Comparison of ENCODE assay signal across 19 cellular contexts in genomic region chr9:98401140-98402025, GRCh38.
A peak's percentile ranks its signal among the peaks of the same experiment; 100 is the strongest.
DNase-seq lines count a peak whose midpoint lies in the region; ATAC-seq, FAIRE-seq and TF ChIP-seq lines count a peak whose summit lies in the region.
"Had no signal": no experiment of that assay in that cellular context is flagged by ENCODE, and none has a peak within 500 bp of the region (broad histone marks: within the 10 kb centered on the region; RNA-seq: fewer than 3 reads in every experiment).

No MANE protein-coding gene starts in this region.

- no peaks in the 10 kb centered on the region; a peak in 1 of 5 replicates for H3K4me1 ChIP-seq in K562 (replicated peaks in 1 of 2; ENCODE audit: control insufficient read depth in 2 of 2, insufficient read depth in 2 of 2, low read length in 2 of 2)
- H3K4me1 ChIP-seq in left ventricle myocardium inferior, result no peaks in the 10 kb centered on the region
- H3K4me1 ChIP-seq: left lung, vagina had no signal

- H3K4me2 ChIP-seq in K562 (ENCODE audit: insufficient read depth, low read length), result no peak overlapping the region
- H3K4me2 ChIP-seq: KMS-11 had no signal

- H3K9ac ChIP-seq in K562 (ENCODE audit: insufficient read depth in 1 of 2, low read depth in 2 of 2, low read length in 2 of 2), result no peak overlapping the region
- H3K9ac ChIP-seq: KMS-11 had no signal

- no peak for FAIRE-seq in K562 (lab: Jason Lieb, UNC)
- FAIRE-seq: colon, G401.6 had no signal

- no peak for TF ChIP-seq EP300 in K562 (IDR thresholded peaks at IDR 0.05; ENCODE audit: low read length)

- no peak for TF ChIP-seq POLR2A in K562 (conservative IDR thresholded peaks at IDR 0.05)

- intact Hi-C loops in K562 (cut with micrococcal nuclease), result no loop called here
- intact Hi-C loops in left ventricle myocardium inferior (cut with micrococcal nuclease), result no loop called here

- H3K9me1 ChIP-seq in K562 (ENCODE audit: control insufficient read depth, insufficient read depth, low read length), result no peaks in the 10 kb centered on the region

- peak overlapping the region; percentile 26; the same call in 1 of the 2 replicates for H2AFZ ChIP-seq in K562 (ENCODE audit: low read depth, low read length)

- WGBS in K562 (ENCODE audit: insufficient coverage, low coverage, missing lambda C conversion rate), result 41% methylated on average over 11 of the region's 11 CpGs

- BruUV-seq in K562 (replicated peaks; lab: Mats Ljungman, UMichigan), result no TSS peak

- H3K9me3 ChIP-seq in K562 (replicated peaks; ENCODE audit: control insufficient read depth, insufficient read depth, low read depth, low read length) (no peaks in the 10 kb centered on the region), left ventricle myocardium inferior (replicated peaks) (no peaks in the 10 kb centered on the region)
- H3K9me3 ChIP-seq: left lung, vagina had no signal

- no peaks in the 10 kb centered on the region; the same call in 1 of the 2 replicates for H4K20me1 ChIP-seq in K562 (replicated peaks; ENCODE audit: control insufficient read depth, insufficient read depth, low read length)

- H3K4me3 ChIP-seq in K562, result no peak overlapping the region
- H3K4me3 ChIP-seq in left ventricle myocardium inferior, result no peak overlapping the region
- H3K4me3 ChIP-seq: left lung, vagina had no signal

- H3K36me3 ChIP-seq in K562 (ENCODE audit: control insufficient read depth, insufficient read depth, low read length) (no peaks in the 10 kb centered on the region), left ventricle myocardium inferior (no peaks in the 10 kb centered on the region)
- H3K36me3 ChIP-seq: left lung, vagina had no signal

- DNase-seq in D341Med (ENCODE audit: low spot score) (peak; percentile 48), MV-4-11 (lab: John Stamatoyannopoulos, UW) (peak; percentile 23), K562 (ENCODE audit: extremely low read depth in 1 of 4, low spot score in 3 of 4) (peak in 1 of 4 experiments; percentile 25), left ventricle myocardium inferior (no peak), GM13976 (ENCODE audit: low spot score) (no peak)
- no peak for DNase-seq in activated naive CD4-positive, alpha-beta T cell treated with Interleukin-2 at 50 U/mL for 16 hours
- no peak for DNase-seq in activated CD8-positive, alpha-beta memory T cell treated with anti-CD3 and anti-CD28 coated beads, Interleukin-2, amount 50 U/mL, for 4 hours
- DNase-seq: activated CD4-positive, alpha-beta T cell treated with anti-CD3 and anti-CD28 coated beads, Interleukin-2, amount 50 U/mL, for 1 hour; activated naive CD8-positive, alpha-beta T cell treated with anti-CD3 and anti-CD28 coated beads, Interleukin-2, amount 10 ng/mL, durations not matched to agents 7 days and 5 days; left lung; NCI-H187 treated with DMSO at 0.1 percent for 48 hours; RPMI8226; WERI-Rb-1 had no signal

- in situ Hi-C loops in K562 (cut with MboI), result no loop called here
- in situ Hi-C loops in GM13976 (cut with MboI; ENCODE audit: low sequenced_read_pairs, unreplicated experiment), result no loop called here

- no peaks in the 10 kb centered on the region for H3K27me3 ChIP-seq in K562 (ENCODE audit: control insufficient read depth in 2 of 2, insufficient read depth in 2 of 2, low read length in 2 of 2)
- H3K27me3 ChIP-seq in left ventricle myocardium inferior (ENCODE audit: low read depth), result peaks cover 62% of the 10 kb centered on the region
- H3K27me3 ChIP-seq: left lung, vagina had no signal

- TF ChIP-seq CTCF in K562 (IDR thresholded peaks at IDR 0.05 in 2 of 3, conservative IDR thresholded peaks at IDR 0.05 in 1 of 3; ENCODE audit: insufficient read depth in 2 of 3, low read depth in 1 of 3, low read length in 3 of 3) (no peak), left ventricle myocardium inferior (IDR thresholded peaks at IDR 0.05; ENCODE audit: borderline replicate concordance) (no peak), GM13976 (IDR thresholded peaks at IDR 0.05; ENCODE audit: borderline replicate concordance, control extremely low read depth, extremely low read depth, insufficient read depth, missing control alignments) (no peak)

- no peak for TF ChIP-seq RAD21 in K562 (CRISPR knock-in tag; conservative IDR thresholded peaks at IDR 0.05 in 1 of 2, IDR thresholded peaks at IDR 0.05 in 1 of 2)

- POLR2A ChIA-PET in K562 (lab: Yijun Ruan, JAX), result interaction anchor here (0.6 kb wide), 1 partner anchor 173 kb away, joined by 3 read pairs; no protein-coding TSS in a partner anchor

- H3K79me2 ChIP-seq in K562 (ENCODE audit: control insufficient read depth, insufficient read depth, low read length), result no peaks in the 10 kb centered on the region

- ATAC-seq in K562 (peak; percentile 49; the same call in 1 of the 3 replicates), HG02870 (IDR thresholded peaks at IDR 0.05; ENCODE audit: unreplicated experiment) (no peak)
- ATAC-seq: left lung had no signal

- CTCF ChIA-PET in K562 (lab: Yijun Ruan, JAX; ENCODE audit: low intra/inter-chr PET ratio), result no interaction called here

- H3K27ac ChIP-seq in K562 (ENCODE audit: extremely low read depth, low read depth, low read length) (no peak overlapping the region), left ventricle myocardium inferior (replicated peaks) (peak overlapping the region; percentile 56)
- H3K27ac ChIP-seq: C4-2B, KMS-11, left lung, vagina, WERI-Rb-1 had no signal

TF ChIP-seq in K562, 482 proteins besides CTCF, POLR2A, EP300 and RAD21 (continues in another document):
- TF ChIP-seq MTA1 (IDR thresholded peaks at IDR 0.05; ENCODE audit: borderline replicate concordance) (no peak), PHF20 (IDR thresholded peaks at IDR 0.05; ENCODE audit: partially characterized antibody) (no peak), RBM25 (IDR thresholded peaks at IDR 0.05; ENCODE audit: low read depth, low read length, severe bottlenecking) (peak; percentile 77), NFRKB (IDR thresholded peaks at IDR 0.05; ENCODE audit: low read depth) (no peak), CBFA2T2 (conservative IDR thresholded peaks at IDR 0.05) (no peak)
- TF ChIP-seq, protein P1, sequence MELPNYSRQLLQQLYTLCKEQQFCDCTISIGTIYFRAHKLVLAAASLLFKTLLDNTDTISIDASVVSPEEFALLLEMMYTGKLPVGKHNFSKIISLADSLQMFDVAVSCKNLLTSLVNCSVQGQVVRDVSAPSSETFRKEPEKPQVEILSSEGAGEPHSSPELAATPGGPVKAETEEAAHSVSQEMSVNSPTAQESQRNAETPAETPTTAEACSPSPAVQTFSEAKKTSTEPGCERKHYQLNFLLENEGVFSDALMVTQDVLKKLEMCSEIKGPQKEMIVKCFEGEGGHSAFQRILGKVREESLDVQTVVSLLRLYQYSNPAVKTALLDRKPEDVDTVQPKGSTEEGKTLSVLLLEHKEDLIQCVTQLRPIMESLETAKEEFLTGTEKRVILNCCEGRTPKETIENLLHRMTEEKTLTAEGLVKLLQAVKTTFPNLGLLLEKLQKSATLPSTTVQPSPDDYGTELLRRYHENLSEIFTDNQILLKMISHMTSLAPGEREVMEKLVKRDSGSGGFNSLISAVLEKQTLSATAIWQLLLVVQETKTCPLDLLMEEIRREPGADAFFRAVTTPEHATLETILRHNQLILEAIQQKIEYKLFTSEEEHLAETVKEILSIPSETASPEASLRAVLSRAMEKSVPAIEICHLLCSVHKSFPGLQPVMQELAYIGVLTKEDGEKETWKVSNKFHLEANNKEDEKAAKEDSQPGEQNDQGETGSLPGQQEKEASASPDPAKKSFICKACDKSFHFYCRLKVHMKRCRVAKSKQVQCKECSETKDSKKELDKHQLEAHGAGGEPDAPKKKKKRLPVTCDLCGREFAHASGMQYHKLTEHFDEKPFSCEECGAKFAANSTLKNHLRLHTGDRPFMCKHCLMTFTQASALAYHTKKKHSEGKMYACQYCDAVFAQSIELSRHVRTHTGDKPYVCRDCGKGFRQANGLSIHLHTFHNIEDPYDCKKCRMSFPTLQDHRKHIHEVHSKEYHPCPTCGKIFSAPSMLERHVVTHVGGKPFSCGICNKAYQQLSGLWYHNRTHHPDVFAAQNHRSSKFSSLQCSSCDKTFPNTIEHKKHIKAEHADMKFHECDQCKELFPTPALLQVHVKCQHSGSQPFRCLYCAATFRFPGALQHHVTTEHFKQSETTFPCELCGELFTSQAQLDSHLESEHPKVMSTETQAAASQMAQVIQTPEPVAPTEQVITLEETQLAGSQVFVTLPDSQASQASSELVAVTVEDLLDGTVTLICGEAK (IDR thresholded peaks at IDR 0.05), result no peak
- TF ChIP-seq, protein P1 (CRISPR knock-in tag; IDR thresholded peaks at IDR 0.05), result no peak

Comparison
In these comparisons a context has a peak if more than half of its experiments do, and no peak if none do; other contexts are left out.
1. DNase-seq: peak in D341Med (single experiment) and MV-4-11 (single experiment); none in left ventricle myocardium inferior (single experiment), activated naive CD4-positive, alpha-beta T cell treated with Interleukin-2 at 50 U/mL for 16 hours (single experiment), GM13976 (single experiment) and activated CD8-positive, alpha-beta memory T cell treated with anti-CD3 and anti-CD28 coated beads, Interleukin-2, amount 50 U/mL, for 4 hours (single experiment).